Comparison of ENCODE assay signal across 1 cellular context in genomic region chr9:32918628-32919027, GRCh38.
TF ChIP-seq lines count a peak whose summit lies in the region.

No MANE protein-coding gene starts in this region.

TF ChIP-seq in GM23338, 12 proteins besides CTCF, POLR2A, EP300 and RAD21 (continued from another document):
- TF ChIP-seq, protein P1, sequence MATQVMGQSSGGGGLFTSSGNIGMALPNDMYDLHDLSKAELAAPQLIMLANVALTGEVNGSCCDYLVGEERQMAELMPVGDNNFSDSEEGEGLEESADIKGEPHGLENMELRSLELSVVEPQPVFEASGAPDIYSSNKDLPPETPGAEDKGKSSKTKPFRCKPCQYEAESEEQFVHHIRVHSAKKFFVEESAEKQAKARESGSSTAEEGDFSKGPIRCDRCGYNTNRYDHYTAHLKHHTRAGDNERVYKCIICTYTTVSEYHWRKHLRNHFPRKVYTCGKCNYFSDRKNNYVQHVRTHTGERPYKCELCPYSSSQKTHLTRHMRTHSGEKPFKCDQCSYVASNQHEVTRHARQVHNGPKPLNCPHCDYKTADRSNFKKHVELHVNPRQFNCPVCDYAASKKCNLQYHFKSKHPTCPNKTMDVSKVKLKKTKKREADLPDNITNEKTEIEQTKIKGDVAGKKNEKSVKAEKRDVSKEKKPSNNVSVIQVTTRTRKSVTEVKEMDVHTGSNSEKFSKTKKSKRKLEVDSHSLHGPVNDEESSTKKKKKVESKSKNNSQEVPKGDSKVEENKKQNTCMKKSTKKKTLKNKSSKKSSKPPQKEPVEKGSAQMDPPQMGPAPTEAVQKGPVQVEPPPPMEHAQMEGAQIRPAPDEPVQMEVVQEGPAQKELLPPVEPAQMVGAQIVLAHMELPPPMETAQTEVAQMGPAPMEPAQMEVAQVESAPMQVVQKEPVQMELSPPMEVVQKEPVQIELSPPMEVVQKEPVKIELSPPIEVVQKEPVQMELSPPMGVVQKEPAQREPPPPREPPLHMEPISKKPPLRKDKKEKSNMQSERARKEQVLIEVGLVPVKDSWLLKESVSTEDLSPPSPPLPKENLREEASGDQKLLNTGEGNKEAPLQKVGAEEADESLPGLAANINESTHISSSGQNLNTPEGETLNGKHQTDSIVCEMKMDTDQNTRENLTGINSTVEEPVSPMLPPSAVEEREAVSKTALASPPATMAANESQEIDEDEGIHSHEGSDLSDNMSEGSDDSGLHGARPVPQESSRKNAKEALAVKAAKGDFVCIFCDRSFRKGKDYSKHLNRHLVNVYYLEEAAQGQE (IDR thresholded peaks at IDR 0.05; ENCODE audit: unreplicated experiment): no peak
- TF ChIP-seq JUNB (IDR thresholded peaks at IDR 0.05; ENCODE audit: unreplicated experiment): no peak
TF ChIP-seq in GM23338: peak in this region for 0.
